Comparison of ENCODE assay signal across 5 cellular contexts in genomic region chr10:48128954-48129353, GRCh38.
DNase-seq lines count a peak whose midpoint lies in the region; ATAC-seq and TF ChIP-seq lines count a peak whose summit lies in the region.
"Not testable (repeated sequence)": the region's sequence is repeated elsewhere in the genome, so short reads cannot be mapped to it uniquely, and the experiment has no call there.

No MANE protein-coding gene starts in this region.

- ATAC-seq in foreskin keratinocyte = peak; percentile 75
- peak; percentile 69 for ATAC-seq in left lung
- peak; percentile 70 for ATAC-seq in mucosa of descending colon

- not testable (repeated sequence) for H3F3A ChIP-seq in PC-9 (ENCODE audit: insufficient read depth, low read depth)

- H3K27me3 ChIP-seq in PC-9 (ENCODE audit: insufficient read depth, low read depth); mammary epithelial cell (ENCODE audit: insufficient read depth, low read length); foreskin keratinocyte; left lung: not testable (repeated sequence)

- not testable (repeated sequence) for TF ChIP-seq CTCF in PC-9 (conservative IDR thresholded peaks at IDR 0.05); mammary epithelial cell (conservative IDR thresholded peaks at IDR 0.05 in 1 of 2, IDR thresholded peaks at IDR 0.05 in 1 of 2; ENCODE audit: extremely low read depth in 1 of 2, insufficient read depth in 1 of 2, low read depth in 1 of 2, low read length in 2 of 2); foreskin keratinocyte (conservative IDR thresholded peaks at IDR 0.05); left lung (IDR thresholded peaks at IDR 0.05); mucosa of descending colon (IDR thresholded peaks at IDR 0.05)

- H4K20me1 ChIP-seq in PC-9 (ENCODE audit: insufficient read depth); mammary epithelial cell (ENCODE audit: insufficient read depth, low read length): not testable (repeated sequence)

- WGBS in mammary epithelial cell (ENCODE audit: low coverage, missing lambda C conversion rate) = 54% methylated on average over 1 of the region's 2 CpGs

- CTCF ChIA-PET in PC-9 (lab: Charles Lee); mammary epithelial cell (lab: Charles Lee; ENCODE audit: low non-redundant PET): not testable (repeated sequence)

- not testable (repeated sequence) for H3K9ac ChIP-seq in mammary epithelial cell (ENCODE audit: insufficient read depth, low read length)

- DNase-seq in PC-9, mammary epithelial cell, foreskin keratinocyte, left lung, mucosa of descending colon: not testable (repeated sequence)

- not testable (repeated sequence) for H3K9me2 ChIP-seq in PC-9 (ENCODE audit: insufficient read depth)

- dilution Hi-C loops in mammary epithelial cell (cut with HindIII; ENCODE audit: low sequenced_read_pairs) = not testable (repeated sequence)

- H3K79me2 ChIP-seq in PC-9 (ENCODE audit: low read depth); mammary epithelial cell (ENCODE audit: insufficient read depth, low read length): not testable (repeated sequence)

- H3K27ac ChIP-seq in PC-9; mammary epithelial cell (ENCODE audit: insufficient read depth, low read depth, low read length); foreskin keratinocyte; left lung: not testable (repeated sequence)

- H2AFZ ChIP-seq in PC-9 = not testable (repeated sequence)
- H2AFZ ChIP-seq in mammary epithelial cell (ENCODE audit: low read depth, low read length) = peak overlapping the region; percentile 39

- BruUV-seq in PC-9 (replicated peaks; lab: Mats Ljungman, UMichigan); mammary epithelial cell (replicated peaks; lab: Mats Ljungman, UMichigan): not testable (repeated sequence)

- H3K9me3 ChIP-seq in PC-9 (ENCODE audit: insufficient read depth, low read depth); mammary epithelial cell (replicated peaks; ENCODE audit: insufficient read depth, low read length); left lung; mucosa of descending colon: not testable (repeated sequence)

- 0 out of 2 replicates have a peak overlapping the region, but pooled peaks have one; percentile 17 for H3K4me2 ChIP-seq in PC-9
- not testable (repeated sequence) for H3K4me2 ChIP-seq in mammary epithelial cell (ENCODE audit: insufficient read depth, low read depth, low read length)

- intact Hi-C loops in PC-9 (cut with micrococcal nuclease; ENCODE audit: unreplicated experiment); mammary epithelial cell (cut with micrococcal nuclease); left lung (cut with DNase I); mucosa of descending colon (cut with DNase I, micrococcal nuclease): not testable (repeated sequence)

- not testable (repeated sequence) for H3K4me3 ChIP-seq in PC-9; mammary epithelial cell (replicated peaks in 1 of 3; ENCODE audit: insufficient read depth in 1 of 3, low read depth in 2 of 3, low read length in 3 of 3); left lung; mucosa of descending colon

- in situ Hi-C loops in mammary epithelial cell (cut with MboI; ENCODE audit: low sequenced_read_pairs in 2 of 2) = not testable (repeated sequence)

- not testable (repeated sequence) for H3K36me3 ChIP-seq in PC-9 (ENCODE audit: low read depth); mammary epithelial cell (ENCODE audit: insufficient read depth, low read length); left lung; mucosa of descending colon (ENCODE audit: low read depth)

- POLR2A ChIA-PET in PC-9 (lab: Charles Lee; ENCODE audit: unreplicated experiment) = not testable (repeated sequence)

- H3K4me1 ChIP-seq in PC-9 (replicated peaks; ENCODE audit: insufficient read depth); mammary epithelial cell (ENCODE audit: insufficient read depth, low read length); foreskin keratinocyte; left lung; mucosa of descending colon (ENCODE audit: low read depth): not testable (repeated sequence)
